8 cellular contexts compared by ENCODE assay signal in the genomic region with DNA sequence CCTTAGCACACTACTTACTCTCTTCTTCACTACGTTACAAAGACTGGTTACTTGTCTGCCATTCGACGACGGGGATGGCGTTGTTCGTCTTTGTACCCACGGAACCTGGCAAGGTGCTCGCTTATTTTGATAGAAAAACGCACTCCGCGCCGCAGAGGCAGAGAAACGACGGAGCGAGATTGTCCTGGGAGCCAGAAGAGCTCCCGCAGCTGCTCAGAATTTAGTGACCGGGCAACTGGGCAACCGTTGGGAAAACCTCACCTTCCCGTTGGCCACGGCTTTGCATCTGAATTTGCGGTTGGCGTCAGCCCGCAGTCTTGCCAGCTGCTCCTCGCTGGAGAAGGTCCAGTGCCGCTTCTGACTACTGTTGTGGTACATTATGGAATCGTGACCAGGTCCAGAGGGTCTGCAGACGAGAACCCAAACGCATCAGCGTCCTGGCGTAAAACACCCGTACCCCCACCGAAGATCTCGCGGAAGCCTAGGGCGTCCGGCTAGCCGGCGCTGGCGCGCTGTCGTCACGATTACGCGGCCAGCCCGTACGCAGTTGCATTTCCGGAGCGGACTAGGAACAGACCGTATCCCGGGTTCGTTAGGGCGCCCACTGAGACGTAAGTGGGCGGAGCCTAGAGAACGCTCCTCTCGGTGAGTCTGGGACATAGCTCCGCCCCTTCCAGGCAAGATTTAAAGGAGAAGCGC.
DNase-seq lines count a peak whose midpoint lies in the region; ATAC-seq and FAIRE-seq lines count a peak whose summit lies in the region.

A gene (minus strand): TSS at position 514 of the 699 bp plus-strand sequence. CDS start 136 bp downstream, at position 378.

- peaks cover 51% of the 10 kb centered on the region for H3K36me3 Mint-ChIP-seq in effector memory CD8-positive, alpha-beta T cell (ENCODE audit: insufficient read depth)

- H3K4me3 Mint-ChIP-seq in effector memory CD8-positive, alpha-beta T cell, result peak within 1 kb of the TSS; percentile 84 to 91

- peak; percentile 99 for ATAC-seq in GM21367 (IDR thresholded peaks at IDR 0.05; ENCODE audit: unreplicated experiment)
- ATAC-seq in effector memory CD8-positive, alpha-beta T cell (replicated peaks), result peak; percentile 88

- peak within 1 kb of the TSS; percentile 96 for H3K27ac Mint-ChIP-seq in effector memory CD8-positive, alpha-beta T cell

- DNase-seq in COLO829 (ENCODE audit: low spot score) (peak; percentile 94), HTR-8/SVneo (ENCODE audit: insufficient read length, low spot score) (peak; percentile 88), NOMO-1 treated with dmso at 0.1 percent for 144 hours (lab: John Stamatoyannopoulos, UW; ENCODE audit: unreplicated experiment) (peak; percentile 96), medulla oblongata (ENCODE audit: extremely low spot score) (peak; percentile 100)
- peak; percentile 62 to 90 (median 84) for DNase-seq in activated CD8-positive, alpha-beta memory T cell treated with anti-CD3 and anti-CD28 coated beads for 48 hours (ENCODE audit: low read depth in 2 of 3, low spot score in 2 of 3)
- DNase-seq in effector memory CD8-positive, alpha-beta T cell, result peak; percentile 94 to 96 (median 96)
- peak; percentile 91 for DNase-seq in stimulated activated CD8-positive, alpha-beta memory T cell treated with anti-CD3 and anti-CD28 coated beads, Interleukin-12 subunit alpha, Interleukin-12 subunit beta, amount 100 ng/mL, for 1 hour (ENCODE audit: low read depth)

- no peaks in the 10 kb centered on the region for H3K27me3 Mint-ChIP-seq in effector memory CD8-positive, alpha-beta T cell

- peaks cover 28 to 41% of the 10 kb centered on the region in 2 donors for H3K4me1 Mint-ChIP-seq in effector memory CD8-positive, alpha-beta T cell (ENCODE audit: low read depth in 2 of 2)

- peak; percentile 92 for FAIRE-seq in HTR-8/SVneo (lab: Jason Lieb, UNC)

- H3K9me3 Mint-ChIP-seq in effector memory CD8-positive, alpha-beta T cell, result no peaks in the 10 kb centered on the region

Comparison
In these comparisons a context has a peak if more than half of its experiments do, and no peak if none do; other contexts are left out.
1. Peak in every context shown above with its lines: DNase-seq and ATAC-seq.